Comparison of ENCODE assay signal across 8 cellular contexts in genomic region chr17:20121359-20122235, GRCh38.
DNase-seq lines count a peak whose midpoint lies in the region; ATAC-seq and TF ChIP-seq lines count a peak whose summit lies in the region.

No MANE protein-coding gene starts in this region.

- ATAC-seq in lung (ENCODE audit: insufficient read depth, low FRiP score) (peak; percentile 48), GM18907 (IDR thresholded peaks at IDR 0.05; ENCODE audit: unreplicated experiment) (no peak)

- H3K4me3 ChIP-seq in lung: no peak overlapping the region

- peaks cover 5% of the 10 kb centered on the region for H3K27me3 Mint-ChIP-seq in activated CD4-positive, alpha-beta memory T cell treated with anti-CD3 and anti-CD28 coated beads, Interleukin-2, amount 10 ng/mL, durations not matched to agents 7 days and 5 days

- H3K36me3 Mint-ChIP-seq in activated CD4-positive, alpha-beta memory T cell treated with anti-CD3 and anti-CD28 coated beads, Interleukin-2, amount 10 ng/mL, durations not matched to agents 7 days and 5 days (ENCODE audit: low read depth): no peaks in the 10 kb centered on the region

- DNase-seq in SIG-M5 treated with dmso at 0.1 percent for 504 hours (lab: John Stamatoyannopoulos, UW; ENCODE audit: unreplicated experiment): peak; percentile 32
- DNase-seq in SIG-M5 (lab: John Stamatoyannopoulos, UW): no peak
- peak; percentile 78 for DNase-seq in NCI-H510A treated with DMSO at 0.1 percent for 48 hours (lab: John Stamatoyannopoulos, UW)
- peak; percentile 65 for DNase-seq in activated CD4-positive, alpha-beta memory T cell treated with anti-CD3 and anti-CD28 coated beads, Interleukin-2, amount 10 ng/mL, durations not matched to agents 7 days and 5 days
- peak; percentile 21 to 59 for DNase-seq in dermis microvascular lymphatic vessel endothelial cell (ENCODE audit: low read depth in 2 of 2)
- DNase-seq in lung (ENCODE audit: low spot score): peak; percentile 53
- peak; percentile 31 to 43 (median 36) for DNase-seq in stimulated activated CD4-positive, alpha-beta T cell treated with anti-CD3 and anti-CD28 coated beads, TNF-alpha, amount 100 ng/mL, for 48 hours (ENCODE audit: low read depth in 3 of 3)

- TF ChIP-seq CTCF in lung (IDR thresholded peaks at IDR 0.05; ENCODE audit: control extremely low read depth, extremely low read depth): peak; percentile 64

- peaks cover 0 to 1% of the 10 kb centered on the region in 2 donors for H3K4me1 ChIP-seq in lung (ENCODE audit: control insufficient read depth in 2 of 2, insufficient read depth in 2 of 2, low read length in 2 of 2)

- H3K27me3 ChIP-seq in lung (ENCODE audit: control insufficient read depth, insufficient read depth): no peaks in the 10 kb centered on the region

- no peaks in the 10 kb centered on the region for H3K9me3 ChIP-seq in lung (ENCODE audit: control insufficient read depth in 2 of 2, insufficient read depth in 1 of 2, low read length in 1 of 2)

- no peaks in the 10 kb centered on the region for H3K9me3 Mint-ChIP-seq in activated CD4-positive, alpha-beta memory T cell treated with anti-CD3 and anti-CD28 coated beads, Interleukin-2, amount 10 ng/mL, durations not matched to agents 7 days and 5 days

- peaks cover 2% of the 10 kb centered on the region for H3K4me1 Mint-ChIP-seq in activated CD4-positive, alpha-beta memory T cell treated with anti-CD3 and anti-CD28 coated beads, Interleukin-2, amount 10 ng/mL, durations not matched to agents 7 days and 5 days

- no peak overlapping the region for H3K27ac Mint-ChIP-seq in activated CD4-positive, alpha-beta memory T cell treated with anti-CD3 and anti-CD28 coated beads, Interleukin-2, amount 10 ng/mL, durations not matched to agents 7 days and 5 days

- CTCF ChIA-PET in activated CD4-positive, alpha-beta memory T cell treated with anti-CD3 and anti-CD28 coated beads, Interleukin-2, amount 10 ng/mL, durations not matched to agents 7 days and 5 days (lab: Charles Lee): interaction anchor here (0.6 to 3.8 kb wide), 4 partner anchors 98 to 199 kb away, joined by 4 to 18 read pairs (median 10); no protein-coding TSS in a partner anchor

- H3K27ac ChIP-seq in lung (ENCODE audit: low read depth in 1 of 2, low read length in 1 of 2): no peak overlapping the region

- 56 to 67% methylated on average over 11 of the region's 11 CpGs for WGBS in lung, 2 donors

- POLR2A ChIA-PET in activated CD4-positive, alpha-beta memory T cell treated with anti-CD3 and anti-CD28 coated beads, Interleukin-2, amount 10 ng/mL, durations not matched to agents 7 days and 5 days (lab: Charles Lee): no interaction called here

- no peak overlapping the region for H3K4me3 Mint-ChIP-seq in activated CD4-positive, alpha-beta memory T cell treated with anti-CD3 and anti-CD28 coated beads, Interleukin-2, amount 10 ng/mL, durations not matched to agents 7 days and 5 days

- no peaks in the 10 kb centered on the region for H3K36me3 ChIP-seq in lung (ENCODE audit: control insufficient read depth in 2 of 2, insufficient read depth in 2 of 2, low read length in 2 of 2)
